In genomic region chr7:55177068-55177530, GRCh38 we compare ENCODE assay signal across 2 cellular contexts.
TF ChIP-seq lines count a peak whose summit lies in the region.

No MANE protein-coding gene starts in this region.

TF ChIP-seq in IMR-90, 13 proteins besides CTCF, POLR2A, EP300 and RAD21:
- no peak for TF ChIP-seq CEBPB (IDR thresholded peaks at IDR 0.05; ENCODE audit: low read depth, low read length)
- TF ChIP-seq NFE2L2 (IDR thresholded peaks at IDR 0.05; ENCODE audit: low read depth, low read length): no peak
- TF ChIP-seq SMC3 (IDR thresholded peaks at IDR 0.05; ENCODE audit: low read depth, low read length): no peak
- TF ChIP-seq MAFK (IDR thresholded peaks at IDR 0.05; ENCODE audit: low read depth, low read length): no peak
- TF ChIP-seq MAZ (IDR thresholded peaks at IDR 0.05; ENCODE audit: borderline replicate concordance, low read depth, low read length): no peak
- no peak for TF ChIP-seq FOS (IDR thresholded peaks at IDR 0.05; ENCODE audit: low read depth, low read length)
- no peak for TF ChIP-seq ELK1 (IDR thresholded peaks at IDR 0.05; ENCODE audit: borderline replicate concordance, low read depth, low read length)
- TF ChIP-seq MXI1 (IDR thresholded peaks at IDR 0.05; ENCODE audit: borderline replicate concordance, low read depth, low read length): no peak

TF ChIP-seq in liver, 16 proteins besides CTCF, POLR2A, EP300 and RAD21:
- TF ChIP-seq HNF4A (conservative IDR thresholded peaks at IDR 0.05) (no peak), EGR1 (IDR thresholded peaks at IDR 0.05; ENCODE audit: low read depth in 2 of 2) (no peak), TAF1 (conservative IDR thresholded peaks at IDR 0.05) (no peak)
